10 cellular contexts compared by ENCODE assay signal in genomic region chrX:14936561-14936960, GRCh38.
DNase-seq lines count a peak whose midpoint lies in the region; ATAC-seq and TF ChIP-seq lines count a peak whose summit lies in the region.
"Had no signal": no experiment of that assay in that cellular context is flagged by ENCODE, and none has a peak within 500 bp of the region (broad histone marks: within the 10 kb centered on the region; RNA-seq: fewer than 3 reads in every experiment).

No MANE protein-coding gene starts in this region.

- H3K27me3 ChIP-seq in Loucy (ENCODE audit: insufficient read depth, low read length, poor library complexity, severe bottlenecking) = no peaks in the 10 kb centered on the region
- no peaks in the 10 kb centered on the region for H3K27me3 ChIP-seq in mammary epithelial cell (ENCODE audit: insufficient read depth, low read length)
- H3K27me3 ChIP-seq in osteoblast (ENCODE audit: insufficient read depth, low read length) = no peaks in the 10 kb centered on the region

- in situ Hi-C loops in mammary epithelial cell (cut with MboI; ENCODE audit: low sequenced_read_pairs in 2 of 2) = no loop called here

- H2AFZ ChIP-seq in Loucy (ENCODE audit: low read length) = peak overlapping the region; percentile 49; the same call in 1 of the 2 replicates
- peak overlapping the region; percentile 93 for H2AFZ ChIP-seq in mammary epithelial cell (ENCODE audit: low read depth, low read length)
- peak overlapping the region; percentile 74 for H2AFZ ChIP-seq in osteoblast (ENCODE audit: low read length)

- dilution Hi-C loops in mammary epithelial cell (cut with HindIII; ENCODE audit: low sequenced_read_pairs) = no loop called here

- intact Hi-C loops in mammary epithelial cell (cut with micrococcal nuclease) = no loop called here

- WGBS in mammary epithelial cell (ENCODE audit: low coverage, missing lambda C conversion rate) = 58% methylated on average over 5 of the region's 5 CpGs

- H3K79me2 ChIP-seq in Loucy (ENCODE audit: insufficient read depth, low read length) (no peaks in the 10 kb centered on the region), mammary epithelial cell (ENCODE audit: insufficient read depth, low read length) (no peaks in the 10 kb centered on the region), osteoblast (ENCODE audit: insufficient read depth, low read length) (no peaks in the 10 kb centered on the region)

- H3K4me1 ChIP-seq in Loucy (ENCODE audit: insufficient read depth, low read length, poor library complexity, severe bottlenecking) (peaks cover 8% of the 10 kb centered on the region), mammary epithelial cell (ENCODE audit: insufficient read depth, low read length) (no peaks in the 10 kb centered on the region), osteoblast (ENCODE audit: insufficient read depth, low read length) (peaks cover 2% of the 10 kb centered on the region)

- TF ChIP-seq CTCF in GM10266 (IDR thresholded peaks at IDR 0.05; ENCODE audit: control insufficient read depth, insufficient read depth, low read depth, missing control alignments) (no peak), Loucy (conservative IDR thresholded peaks at IDR 0.05; ENCODE audit: low read length) (no peak), mammary epithelial cell (conservative IDR thresholded peaks at IDR 0.05 in 1 of 2, IDR thresholded peaks at IDR 0.05 in 1 of 2; ENCODE audit: extremely low read depth in 1 of 2, insufficient read depth in 1 of 2, low read depth in 1 of 2, low read length in 2 of 2) (no peak), osteoblast (IDR thresholded peaks at IDR 0.05; ENCODE audit: extremely low read depth, low read depth, low read length) (no peak)

- no peaks in the 10 kb centered on the region for H3K9me3 ChIP-seq in Loucy (ENCODE audit: insufficient read depth, low read depth, low read length)
- H3K9me3 ChIP-seq in mammary epithelial cell (replicated peaks; ENCODE audit: insufficient read depth, low read length) = no peaks in the 10 kb centered on the region
- H3K9me3 ChIP-seq in osteoblast (ENCODE audit: low read depth, low read length) = no peaks in the 10 kb centered on the region

- no peaks in the 10 kb centered on the region for H3F3A ChIP-seq in Loucy (ENCODE audit: low read depth)

- ATAC-seq in HG02938 (IDR thresholded peaks at IDR 0.05; ENCODE audit: unreplicated experiment) = no peak
- ATAC-seq in GM21390 (IDR thresholded peaks at IDR 0.05; ENCODE audit: unreplicated experiment) = no peak
- ATAC-seq: naive thymus-derived CD4-positive, alpha-beta T cell had no signal

- H3K4me3 ChIP-seq in Loucy (ENCODE audit: low read length, poor library complexity, severe bottlenecking) = no peak overlapping the region
- no peak overlapping the region for H3K4me3 ChIP-seq in mammary epithelial cell (replicated peaks in 1 of 3; ENCODE audit: insufficient read depth in 1 of 3, low read depth in 2 of 3, low read length in 3 of 3)
- H3K4me3 ChIP-seq in osteoblast (ENCODE audit: insufficient read depth, low read length) = no peak overlapping the region

- no peaks in the 10 kb centered on the region for H3K9me2 ChIP-seq in Loucy (replicated peaks; ENCODE audit: low read depth, low read length)

- CTCF ChIA-PET in mammary epithelial cell (lab: Charles Lee; ENCODE audit: low non-redundant PET) = no interaction called here

- H3K4me2 ChIP-seq in Loucy (ENCODE audit: low read depth, low read length, poor library complexity, severe bottlenecking) (no peak overlapping the region), mammary epithelial cell (ENCODE audit: insufficient read depth, low read depth, low read length) (peak overlapping the region; percentile 68), osteoblast (ENCODE audit: insufficient read depth, low read length) (peak overlapping the region; percentile 57)

- DNase-seq in GM10266 (ENCODE audit: extremely low spot score) (peak; percentile 4), mammary epithelial cell (peak; percentile 70), osteoblast (ENCODE audit: insufficient read length, low spot score, missing footprints) (peak; percentile 65), amniotic stem cell (lab: John Stamatoyannopoulos, UW) (no peak), NCI-H1417 treated with DMSO at 0.1 percent for 48 hours (lab: John Stamatoyannopoulos, UW) (no peak)
- DNase-seq: naive thymus-derived CD4-positive, alpha-beta T cell; T-helper 2 cell had no signal

- H3K27ac ChIP-seq in mammary epithelial cell (ENCODE audit: insufficient read depth, low read depth, low read length) (peak overlapping the region; percentile 33), osteoblast (ENCODE audit: low read depth, low read length) (peak overlapping the region; percentile 46)

- H3K36me3 ChIP-seq in Loucy (ENCODE audit: insufficient read depth, low read length) = no peaks in the 10 kb centered on the region
- no peaks in the 10 kb centered on the region for H3K36me3 ChIP-seq in mammary epithelial cell (ENCODE audit: insufficient read depth, low read length)
- no peaks in the 10 kb centered on the region for H3K36me3 ChIP-seq in osteoblast (ENCODE audit: insufficient read depth, low read length)

- no TSS peak for BruUV-seq in mammary epithelial cell (replicated peaks; lab: Mats Ljungman, UMichigan)

- H3K9ac ChIP-seq in Loucy (ENCODE audit: low read depth, low read length, poor library complexity, severe bottlenecking) (no peak overlapping the region), mammary epithelial cell (ENCODE audit: insufficient read depth, low read length) (no peak overlapping the region)

- H4K20me1 ChIP-seq in Loucy (ENCODE audit: insufficient read depth, low read length, poor library complexity, severe bottlenecking) (no peaks in the 10 kb centered on the region), mammary epithelial cell (ENCODE audit: insufficient read depth, low read length) (no peaks in the 10 kb centered on the region), osteoblast (ENCODE audit: insufficient read depth, low read length) (no peaks in the 10 kb centered on the region)

Comparison
In these comparisons a context has a peak if more than half of its experiments do, and no peak if none do; other contexts are left out.
1. DNase-seq: peak in GM10266 (single experiment), mammary epithelial cell (single experiment) and osteoblast (single experiment); none in amniotic stem cell (single experiment) and NCI-H1417 treated with DMSO at 0.1 percent for 48 hours (single experiment).
2. Peak in every context shown above with its lines, with median percentiles within 50 percentile points of each other: H2AFZ ChIP-seq.